22 cellular contexts compared by ENCODE assay signal in genomic region chr7:76269895-76270294, GRCh38. TPM values are rescaled to one million over a fixed set of nuclear protein-coding genes. Genes with fewer than 3 reads are reported as not detected.
DNase-seq lines count a peak whose midpoint lies in the region; ATAC-seq, FAIRE-seq and TF ChIP-seq lines count a peak whose summit lies in the region.
"Had no signal": no experiment of that assay in that cellular context is flagged by ENCODE, and none has a peak within 500 bp of the region (broad histone marks: within the 10 kb centered on the region; RNA-seq: fewer than 3 reads in every experiment).

No MANE protein-coding gene starts in this region.

- POLR2A ChIA-PET in A549 (lab: Yijun Ruan, JAX) (interaction anchor here (0.9 kb wide), 1 partner anchor 10 kb away, joined by 3 read pairs; no protein-coding TSS in a partner anchor), WTC11 (lab: Charles Lee) (interaction anchor here (0.8 kb wide), 1 partner anchor 12 kb away, joined by 3 read pairs; no protein-coding TSS in a partner anchor)

- no peak overlapping the region for H4K8ac ChIP-seq in neuronal stem cell (ENCODE audit: low read depth, low read length)

- H3K4me2 ChIP-seq in A549 (no peak overlapping the region), neuronal stem cell (ENCODE audit: insufficient read depth, low read length, poor library complexity, severe bottlenecking) (no peak overlapping the region)
- H3K4me2 ChIP-seq: BLaER1 had no signal

- H3K79me1 ChIP-seq in neuronal stem cell (ENCODE audit: low read depth, low read length), result no peaks in the 10 kb centered on the region

- H3K27me3 ChIP-seq in neuronal stem cell (ENCODE audit: control insufficient read depth in 3 of 3, insufficient read depth in 3 of 3, low read depth in 1 of 3, low read length in 3 of 3), result peaks cover 5 to 36% (median 31%) of the 10 kb centered on the region in 3 experiments

- H2BK5ac ChIP-seq in neuronal stem cell (ENCODE audit: low read length), result no peak overlapping the region

- H2BK15ac ChIP-seq in neuronal stem cell (ENCODE audit: low read length), result no peak overlapping the region

- WGBS in A549 (ENCODE audit: missing lambda C conversion rate), result 47% methylated on average over 5 of the region's 5 CpGs
- no CpG with 5 or more reads among the region's 5 CpGs for WGBS in neuronal stem cell (ENCODE audit: extremely low coverage in 2 of 2, insufficient read length in 2 of 2, insufficient replicate concordance in 1 of 2), 2 donors

- TF ChIP-seq RAD21 in A549 (conservative IDR thresholded peaks at IDR 0.05 in 1 of 2, IDR thresholded peaks at IDR 0.05 in 1 of 2), result no peak

- CTCF ChIA-PET in A549 (lab: Yijun Ruan, JAX) (interaction anchor here (1.0 to 4.6 kb wide), 5 partner anchors 9 to 92 kb away, joined by 3 to 33 read pairs (median 8); partner anchors contain the start of gene HSPB1), WTC11 (lab: Charles Lee) (interaction anchor here (0.6 to 3.0 kb wide), 13 partner anchors 8 to 1451 kb away, joined by 3 to 17 read pairs (median 3); no protein-coding TSS in a partner anchor)

- H2BK12ac ChIP-seq in neuronal stem cell (ENCODE audit: low read length), result no peak overlapping the region

- H3K27me3 Mint-ChIP-seq in WTC11 (ENCODE audit: low read depth), result peaks cover 9% of the 10 kb centered on the region; the same call in 1 of the 2 replicates

- H3K9ac ChIP-seq in neuronal stem cell (ENCODE audit: low read depth, low read length, poor library complexity), result no peak overlapping the region
- H3K9ac ChIP-seq: BLaER1 had no signal

- H2AK5ac ChIP-seq in neuronal stem cell (ENCODE audit: low read depth, low read length), result no peak overlapping the region

- H3K4me1 ChIP-seq in A549 (peaks cover 12% of the 10 kb centered on the region; the same call in 2 of the 3 replicates), neuronal stem cell (ENCODE audit: control insufficient read depth in 2 of 2, insufficient read depth in 1 of 2, low read depth in 1 of 2, low read length in 2 of 2) (peaks cover 7 to 12% of the 10 kb centered on the region in 2 donors)

- ATAC-seq in A549 (peak; percentile 24 to 29; a peak in 3 of 6 replicates), WTC11 (peak; percentile 4; the same call in 1 of the 2 replicates), HG03378 (IDR thresholded peaks at IDR 0.05; ENCODE audit: unreplicated experiment) (no peak)
- ATAC-seq: CD8-positive, alpha-beta T cell; GM12878; Panc1 had no signal

- no peak overlapping the region for H4K91ac ChIP-seq in neuronal stem cell (ENCODE audit: low read depth, low read length, poor library complexity)

- no peak overlapping the region for H3K4ac ChIP-seq in neuronal stem cell (ENCODE audit: low read length)

- H3K4me3 ChIP-seq in A549 (no peak overlapping the region), fibroblast of the aortic adventitia (ENCODE audit: low read depth, low read length) (no peak overlapping the region), neuronal stem cell (ENCODE audit: low read length in 2 of 2) (no peak overlapping the region)
- H3K4me3 ChIP-seq: BLaER1, GM12878 had no signal

- TF ChIP-seq EP300 in A549 (IDR thresholded peaks at IDR 0.05), result no peak

- peaks cover 38% of the 10 kb centered on the region for H3K4me1 Mint-ChIP-seq in WTC11

- FAIRE-seq in A549 (lab: Jason Lieb, UNC), result no peak
- FAIRE-seq: GM12878 had no signal

- no peaks in the 10 kb centered on the region for H3K36me3 Mint-ChIP-seq in WTC11
- H3K36me3 Mint-ChIP-seq: CD8-positive, alpha-beta T cell had no signal

- DNase-seq in A549 (ENCODE audit: low read depth in 1 of 2, low spot score in 1 of 2), result no peak
- no peak for DNase-seq in WTC11 (ENCODE audit: low spot score)
- DNase-seq in fibroblast of the aortic adventitia (ENCODE audit: low read depth), result peak; percentile 16
- DNase-seq in neuronal stem cell (ENCODE audit: low spot score), result no peak
- no peak for DNase-seq in SHP77 (lab: John Stamatoyannopoulos, UW)
- DNase-seq in LoVo (ENCODE audit: low spot score), result no peak
- no peak for DNase-seq in OCI-M2 (lab: John Stamatoyannopoulos, UW; ENCODE audit: unreplicated experiment)
- DNase-seq: 8988T; CD8-positive, alpha-beta T cell; DMS79; IMR-90; Kasumi-1; NCI-H1105 treated with DMSO at 0.1 percent for 48 hours; NCI-H1694 treated with DMSO at 0.1 percent for 48 hours; NCI-H2107; NCI-H2227 treated with DMSO at 0.1 percent for 48 hours; NCI-H524; Right ventricle myocardium superior had no signal

- TF ChIP-seq POLR2A in A549 (IDR thresholded peaks at IDR 0.05; ENCODE audit: low read length), result no peak

- 0 out of 6 replicates have a peak overlapping the region, but pooled peaks of 1 of the 2 experiments have one; percentile 7 for H3K27ac ChIP-seq in A549
- H3K27ac ChIP-seq in neuronal stem cell (replicated peaks; ENCODE audit: low read length), result no peak overlapping the region
- H3K27ac ChIP-seq: BLaER1 had no signal

- H3K14ac ChIP-seq in neuronal stem cell (ENCODE audit: low read length), result no peak overlapping the region

- peak overlapping the region; percentile 14 for H3K4me3 Mint-ChIP-seq in WTC11
- H3K4me3 Mint-ChIP-seq: CD8-positive, alpha-beta T cell had no signal

- no peaks in the 10 kb centered on the region for H3K36me3 ChIP-seq in neuronal stem cell (replicated peaks in 1 of 2; ENCODE audit: control insufficient read depth in 2 of 2, insufficient read depth in 2 of 2, low read length in 2 of 2)
- H3K36me3 ChIP-seq: BLaER1 had no signal

- H3K23ac ChIP-seq in neuronal stem cell (ENCODE audit: low read depth, low read length, poor library complexity), result no peak overlapping the region

- H3K27ac Mint-ChIP-seq in WTC11, result 0 out of 2 replicates have a peak overlapping the region, but pooled peaks have one; percentile 51
- H3K27ac Mint-ChIP-seq: CD8-positive, alpha-beta T cell had no signal

- peak overlapping the region; percentile 60 for H2AFZ ChIP-seq in neuronal stem cell (ENCODE audit: low read length)

- no peak overlapping the region for H3K18ac ChIP-seq in neuronal stem cell (ENCODE audit: low read length)

- H3K9me3 ChIP-seq in A549, result no peaks in the 10 kb centered on the region
- H3K9me3 ChIP-seq in neuronal stem cell (replicated peaks in 1 of 2; ENCODE audit: control insufficient read depth in 2 of 2, insufficient read depth in 1 of 2, low read depth in 1 of 2, low read length in 2 of 2), result no peaks in the 10 kb centered on the region
- H3K9me3 ChIP-seq: BLaER1 had no signal

- no peaks in the 10 kb centered on the region for H3K9me3 Mint-ChIP-seq in WTC11
- H3K9me3 Mint-ChIP-seq: CD8-positive, alpha-beta T cell had no signal

- no peak for TF ChIP-seq CTCF in A549 (IDR thresholded peaks at IDR 0.05)
- TF ChIP-seq CTCF in WTC11 (IDR thresholded peaks at IDR 0.05), result no peak
- TF ChIP-seq CTCF in fibroblast of the aortic adventitia (IDR thresholded peaks at IDR 0.05; ENCODE audit: insufficient read depth, low read length), result no peak

- no peak overlapping the region for H2BK120ac ChIP-seq in neuronal stem cell (ENCODE audit: low read depth, low read length)

TF ChIP-seq in A549, 52 proteins besides CTCF, POLR2A, EP300 and RAD21:
- TF ChIP-seq CHD2 (IDR thresholded peaks at IDR 0.05; ENCODE audit: low read length, partially characterized antibody) (no peak), RFX5 (IDR thresholded peaks at IDR 0.05) (no peak), GATA3 (IDR thresholded peaks at IDR 0.05; ENCODE audit: borderline replicate concordance) (no peak), MYC (IDR thresholded peaks at IDR 0.05; ENCODE audit: borderline replicate concordance, low read length) (no peak), HES2 (IDR thresholded peaks at IDR 0.05) (no peak), NPAS2 (CRISPR knock-in tag; IDR thresholded peaks at IDR 0.05; ENCODE audit: borderline replicate concordance) (no peak), ZNF302 (CRISPR knock-in tag; IDR thresholded peaks at IDR 0.05) (no peak), JUNB (IDR thresholded peaks at IDR 0.05) (no peak), MAZ (IDR thresholded peaks at IDR 0.05; ENCODE audit: borderline replicate concordance, low read depth, low read length) (no peak), JUN (IDR thresholded peaks at IDR 0.05) (no peak)

TF ChIP-seq in WTC11, 78 proteins besides CTCF, POLR2A, EP300 and RAD21 (continues in another document):
- TF ChIP-seq, protein P1, sequence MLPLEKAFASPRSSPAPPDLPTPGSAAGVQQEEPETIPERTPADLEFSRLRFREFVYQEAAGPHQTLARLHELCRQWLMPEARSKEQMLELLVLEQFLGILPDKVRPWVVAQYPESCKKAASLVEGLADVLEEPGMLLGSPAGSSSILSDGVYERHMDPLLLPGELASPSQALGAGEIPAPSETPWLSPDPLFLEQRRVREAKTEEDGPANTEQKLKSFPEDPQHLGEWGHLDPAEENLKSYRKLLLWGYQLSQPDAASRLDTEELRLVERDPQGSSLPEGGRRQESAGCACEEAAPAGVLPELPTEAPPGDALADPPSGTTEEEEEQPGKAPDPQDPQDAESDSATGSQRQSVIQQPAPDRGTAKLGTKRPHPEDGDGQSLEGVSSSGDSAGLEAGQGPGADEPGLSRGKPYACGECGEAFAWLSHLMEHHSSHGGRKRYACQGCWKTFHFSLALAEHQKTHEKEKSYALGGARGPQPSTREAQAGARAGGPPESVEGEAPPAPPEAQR (CRISPR knock-in tag; IDR thresholded peaks at IDR 0.05), result no peak
- TF ChIP-seq TEAD1 (CRISPR knock-in tag; IDR thresholded peaks at IDR 0.05) (no peak), TP53 (CRISPR knock-in tag; IDR thresholded peaks at IDR 0.05) (no peak)
- TF ChIP-seq, protein P2, sequence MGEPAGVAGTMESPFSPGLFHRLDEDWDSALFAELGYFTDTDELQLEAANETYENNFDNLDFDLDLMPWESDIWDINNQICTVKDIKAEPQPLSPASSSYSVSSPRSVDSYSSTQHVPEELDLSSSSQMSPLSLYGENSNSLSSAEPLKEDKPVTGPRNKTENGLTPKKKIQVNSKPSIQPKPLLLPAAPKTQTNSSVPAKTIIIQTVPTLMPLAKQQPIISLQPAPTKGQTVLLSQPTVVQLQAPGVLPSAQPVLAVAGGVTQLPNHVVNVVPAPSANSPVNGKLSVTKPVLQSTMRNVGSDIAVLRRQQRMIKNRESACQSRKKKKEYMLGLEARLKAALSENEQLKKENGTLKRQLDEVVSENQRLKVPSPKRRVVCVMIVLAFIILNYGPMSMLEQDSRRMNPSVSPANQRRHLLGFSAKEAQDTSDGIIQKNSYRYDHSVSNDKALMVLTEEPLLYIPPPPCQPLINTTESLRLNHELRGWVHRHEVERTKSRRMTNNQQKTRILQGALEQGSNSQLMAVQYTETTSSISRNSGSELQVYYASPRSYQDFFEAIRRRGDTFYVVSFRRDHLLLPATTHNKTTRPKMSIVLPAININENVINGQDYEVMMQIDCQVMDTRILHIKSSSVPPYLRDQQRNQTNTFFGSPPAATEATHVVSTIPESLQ (CRISPR knock-in tag; IDR thresholded peaks at IDR 0.05), result no peak

RNA-seq across cellular contexts. Expression of gene HSPB1, which starts 32.6 kb away (rescaled TPM):
- polyA plus RNA-seq in A549 (2011; rRNA removed) (185 and 209 TPM in 2 replicates), A549 (2017; fragmentation: RNase III; extraction: RNeasy Plus Mini Kit Qiagen cat#74134 plus additional on column Dnase treatment) (547 to 666 TPM (median 620 TPM) in 3 replicates)
- polyA plus RNA-seq in A549 (2012; cell fraction: cytosol; rRNA removed), result 1,409 and 1,648 TPM in 2 replicates
- 1,259 and 1,748 TPM in 2 replicates for polyA plus RNA-seq in A549 (2012; cell fraction: nucleus; rRNA removed)
- polyA minus RNA-seq in A549 (2011; rRNA and poly(A)+ RNA removed), result 41.9 and 74.6 TPM in 2 replicates
- total RNA-seq in WTC11 (2021) (202 to 299 TPM (median 285 TPM) in 3 replicates), fibroblast of the aortic adventitia (ENCODE audit: low replicate concordance) (91.8 and 128 TPM in 2 replicates)
- 217 TPM for polyA plus RNA-seq in neuronal stem cell (2013, experiment 1 of 2)
- 205 TPM for polyA plus RNA-seq in neuronal stem cell (2013, experiment 2 of 2)
